1 cellular context compared by ENCODE assay signal in genomic region chr11:118074785-118075184, GRCh38.
TF ChIP-seq lines count a peak whose summit lies in the region.

No MANE protein-coding gene starts in this region.

TF ChIP-seq in GM23338, 12 proteins besides CTCF, POLR2A, EP300 and RAD21 (continued from another document):
- TF ChIP-seq ZNF462 (CRISPR knock-in tag; IDR thresholded peaks at IDR 0.05) (no peak), EZH2phosphoT487 (IDR thresholded peaks at IDR 0.05; ENCODE audit: unreplicated experiment) (no peak), CREB1 (CRISPR knock-in tag; IDR thresholded peaks at IDR 0.05; ENCODE audit: low read depth) (no peak), REST (IDR thresholded peaks at IDR 0.05; ENCODE audit: unreplicated experiment) (no peak), STAT1 (IDR thresholded peaks at IDR 0.05; ENCODE audit: unreplicated experiment) (no peak), ZNF331 (CRISPR knock-in tag; IDR thresholded peaks at IDR 0.05; ENCODE audit: low read depth) (no peak)
